Comparison of ENCODE assay signal across 24 cellular contexts in the genomic region with DNA sequence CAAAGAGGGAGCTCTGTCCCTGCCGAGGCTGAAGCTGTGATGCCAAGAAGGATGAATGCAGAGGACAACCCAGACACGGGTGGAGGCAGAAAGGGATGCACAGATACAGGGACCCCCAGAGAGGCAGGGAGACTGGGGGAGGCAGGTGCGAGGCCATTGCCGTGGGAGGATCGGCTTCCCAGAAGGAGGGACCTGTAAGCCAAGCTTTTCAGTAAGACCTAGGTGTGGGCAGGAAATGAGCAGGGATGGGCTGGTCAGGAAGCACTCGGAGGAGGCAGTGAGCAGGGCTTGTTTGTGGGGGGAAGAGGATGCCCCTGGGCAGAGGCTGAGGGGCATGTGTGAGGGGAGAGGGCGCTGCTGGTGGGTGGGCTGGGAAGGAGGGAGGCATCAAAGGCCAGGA.
DNase-seq lines count a peak whose midpoint lies in the region; ATAC-seq and TF ChIP-seq lines count a peak whose summit lies in the region.
"Had no signal": no experiment of that assay in that cellular context is flagged by ENCODE, and none has a peak within 500 bp of the region (broad histone marks: within the 10 kb centered on the region; RNA-seq: fewer than 3 reads in every experiment).

No MANE protein-coding gene starts in this region.

- H3K9ac ChIP-seq in GM23248: no peak overlapping the region
- H3K9ac ChIP-seq: BLaER1 treated with 17β-estradiol and CSF1 and Interleukin-3, amounts not matched to agents 10 nM and 100 nM had no signal

- no peak for TF ChIP-seq CTCF in chondrocyte (IDR thresholded peaks at IDR 0.05)
- TF ChIP-seq CTCF in nephron progenitor cell (IDR thresholded peaks at IDR 0.05): no peak
- TF ChIP-seq CTCF in spleen (IDR thresholded peaks at IDR 0.05 in 8 of 11, conservative IDR thresholded peaks at IDR 0.05 in 3 of 11): no peak

- intact Hi-C loops in spleen (cut with DNase I; ENCODE audit: low total_unique reads): no loop called here

- DNase-seq in stimulated activated naive CD8-positive, alpha-beta T cell treated with anti-CD3 and anti-CD28 coated beads, Interleukin-15, amount 100 ng/mL, for 72 hours: no peak
- DNase-seq in stimulated activated naive CD8-positive, alpha-beta T cell treated with anti-CD3 and anti-CD28 coated beads, Interleukin-15, Interleukin-2, amounts not matched to agents 100 U/mL and 50 U/mL, for 24 hours: no peak
- DNase-seq in chondrocyte (ENCODE audit: low spot score) (peak; percentile 54), nephron progenitor cell (no peak), spleen (peak; percentile 47), GM23248 (no peak), SW480 (ENCODE audit: low spot score) (no peak)
- DNase-seq in activated naive CD8-positive, alpha-beta T cell treated with anti-CD3 and anti-CD28 coated beads for 36 hours: no peak
- DNase-seq: AML-193; CD4-positive, alpha-beta memory T cell; COR-L47; DMS53; Kasumi-1; MV-4-11; NCI-H1105; NCI-H1436 treated with DMSO at 0.1 percent for 48 hours; NCI-H1930; NCI-H2107; NCI-H774; RPMI8226; SHP77 had no signal

- no peaks in the 10 kb centered on the region for H3K4me1 Mint-ChIP-seq in stimulated activated naive CD8-positive, alpha-beta T cell treated with anti-CD3 and anti-CD28 coated beads, Interleukin-15, amount 100 ng/mL, for 72 hours
- no peaks in the 10 kb centered on the region for H3K4me1 Mint-ChIP-seq in chondrocyte (ENCODE audit: low read depth)
- H3K4me1 Mint-ChIP-seq in nephron progenitor cell: peaks cover 33% of the 10 kb centered on the region
- H3K4me1 Mint-ChIP-seq in activated naive CD8-positive, alpha-beta T cell treated with anti-CD3 and anti-CD28 coated beads for 36 hours: no peaks in the 10 kb centered on the region
- H3K4me1 Mint-ChIP-seq: CD4-positive, alpha-beta memory T cell had no signal

- no peaks in the 10 kb centered on the region for H3K79me2 ChIP-seq in GM23248 (ENCODE audit: insufficient read depth)

- H3K36me3 Mint-ChIP-seq in chondrocyte (ENCODE audit: low read depth) (no peaks in the 10 kb centered on the region), nephron progenitor cell (ENCODE audit: low read depth) (no peaks in the 10 kb centered on the region)
- H3K36me3 Mint-ChIP-seq in activated naive CD8-positive, alpha-beta T cell treated with anti-CD3 and anti-CD28 coated beads for 36 hours: no peaks in the 10 kb centered on the region
- H3K36me3 Mint-ChIP-seq: CD4-positive, alpha-beta memory T cell had no signal

- H3K4me3 ChIP-seq in spleen (no peak overlapping the region), GM23248 (no peak overlapping the region)
- H3K4me3 ChIP-seq: A549; BLaER1 treated with 17β-estradiol and CSF1 and Interleukin-3, amounts not matched to agents 10 nM and 100 nM; K562 had no signal

- ATAC-seq in stimulated activated naive CD8-positive, alpha-beta T cell treated with anti-CD3 and anti-CD28 coated beads, Interleukin-15, amount 100 ng/mL, for 72 hours: no peak
- ATAC-seq in stimulated activated naive CD8-positive, alpha-beta T cell treated with anti-CD3 and anti-CD28 coated beads, Interleukin-15, Interleukin-2, amounts not matched to agents 100 U/mL and 50 U/mL, for 24 hours: no peak
- ATAC-seq: A549, K562 had no signal

- H3K27me3 ChIP-seq in spleen (replicated peaks in 1 of 7) (peaks cover 0 to 90% (median 45%) of the 10 kb centered on the region in 7 donors), GM23248 (replicated peaks; ENCODE audit: insufficient read depth) (peaks cover 76% of the 10 kb centered on the region)

- H3F3A ChIP-seq in GM23248 (ENCODE audit: insufficient read depth): no peaks in the 10 kb centered on the region

- no peaks in the 10 kb centered on the region for H4K20me1 ChIP-seq in GM23248 (ENCODE audit: insufficient read depth)
- H4K20me1 ChIP-seq: BLaER1 treated with 17β-estradiol and CSF1 and Interleukin-3, amounts not matched to agents 10 nM and 100 nM had no signal

- H3K4me1 ChIP-seq in spleen: peaks cover 0 to 4% (median under 1%) of the 10 kb centered on the region in 6 donors
- H3K4me1 ChIP-seq in GM23248 (ENCODE audit: insufficient read depth): no peaks in the 10 kb centered on the region
- H3K4me1 ChIP-seq: A549 had no signal

- H3K27me3 Mint-ChIP-seq in stimulated activated naive CD8-positive, alpha-beta T cell treated with anti-CD3 and anti-CD28 coated beads, Interleukin-15, amount 100 ng/mL, for 72 hours: peaks cover 78% of the 10 kb centered on the region
- peaks cover 78% of the 10 kb centered on the region for H3K27me3 Mint-ChIP-seq in chondrocyte (ENCODE audit: low read depth)
- peaks cover 86% of the 10 kb centered on the region for H3K27me3 Mint-ChIP-seq in nephron progenitor cell (ENCODE audit: low read depth, poor library complexity)
- peaks cover 73% of the 10 kb centered on the region for H3K27me3 Mint-ChIP-seq in activated naive CD8-positive, alpha-beta T cell treated with anti-CD3 and anti-CD28 coated beads for 36 hours

- H3K36me3 ChIP-seq in spleen (no peaks in the 10 kb centered on the region), GM23248 (ENCODE audit: low read depth) (no peaks in the 10 kb centered on the region)
- H3K36me3 ChIP-seq: BLaER1 treated with 17β-estradiol and CSF1 and Interleukin-3, amounts not matched to agents 10 nM and 100 nM had no signal

- in situ Hi-C loops in GM23248 (cut with MboI): no loop called here

- H3K27ac ChIP-seq in spleen (no peak overlapping the region), GM23248 (no peak overlapping the region)
- H3K27ac ChIP-seq: A549; BLaER1 treated with 17β-estradiol and CSF1 and Interleukin-3, amounts not matched to agents 10 nM and 100 nM had no signal

- peak overlapping the region; percentile 61 to 63 for H3K27ac Mint-ChIP-seq in stimulated activated naive CD8-positive, alpha-beta T cell treated with anti-CD3 and anti-CD28 coated beads, Interleukin-15, amount 100 ng/mL, for 72 hours
- H3K27ac Mint-ChIP-seq in chondrocyte (ENCODE audit: unreplicated experiment) (no peak overlapping the region), nephron progenitor cell (no peak overlapping the region)
- no peak overlapping the region for H3K27ac Mint-ChIP-seq in activated naive CD8-positive, alpha-beta T cell treated with anti-CD3 and anti-CD28 coated beads for 36 hours
- H3K27ac Mint-ChIP-seq: CD4-positive, alpha-beta memory T cell had no signal

- no peak overlapping the region for H3K4me3 Mint-ChIP-seq in stimulated activated naive CD8-positive, alpha-beta T cell treated with anti-CD3 and anti-CD28 coated beads, Interleukin-15, amount 100 ng/mL, for 72 hours
- H3K4me3 Mint-ChIP-seq in chondrocyte (ENCODE audit: unreplicated experiment): no peak overlapping the region
- peak overlapping the region; percentile 9 for H3K4me3 Mint-ChIP-seq in nephron progenitor cell
- no peak overlapping the region for H3K4me3 Mint-ChIP-seq in activated naive CD8-positive, alpha-beta T cell treated with anti-CD3 and anti-CD28 coated beads for 36 hours
- H3K4me3 Mint-ChIP-seq: CD4-positive, alpha-beta memory T cell had no signal

- WGBS in spleen, 5 donors: 28 to 46% (median 42%) methylated on average over 7 of the region's 7 CpGs
- WGBS in GM23248 (ENCODE audit: low coverage in 1 of 2, low lambda C conversion rate in 2 of 2, missing lambda C conversion rate in 2 of 2), 2 experiments: 60 to 63% methylated on average over 5 to 7 of the region's 7 CpGs

- H3K9me3 ChIP-seq in spleen (no peaks in the 10 kb centered on the region), GM23248 (ENCODE audit: low read depth) (no peaks in the 10 kb centered on the region)
- H3K9me3 ChIP-seq: A549; BLaER1 treated with 17β-estradiol and CSF1 and Interleukin-3, amounts not matched to agents 10 nM and 100 nM had no signal

- no peak overlapping the region for H3K4me2 ChIP-seq in GM23248 (ENCODE audit: unreplicated experiment)
- H3K4me2 ChIP-seq: A549; BLaER1 treated with 17β-estradiol and CSF1 and Interleukin-3, amounts not matched to agents 10 nM and 100 nM had no signal

- no peaks in the 10 kb centered on the region for H3K9me3 Mint-ChIP-seq in stimulated activated naive CD8-positive, alpha-beta T cell treated with anti-CD3 and anti-CD28 coated beads, Interleukin-15, amount 100 ng/mL, for 72 hours
- H3K9me3 Mint-ChIP-seq in chondrocyte (ENCODE audit: low read depth): no peaks in the 10 kb centered on the region
- no peaks in the 10 kb centered on the region for H3K9me3 Mint-ChIP-seq in nephron progenitor cell
- H3K9me3 Mint-ChIP-seq in activated naive CD8-positive, alpha-beta T cell treated with anti-CD3 and anti-CD28 coated beads for 36 hours: no peaks in the 10 kb centered on the region
- H3K9me3 Mint-ChIP-seq: CD4-positive, alpha-beta memory T cell had no signal

- no peaks in the 10 kb centered on the region for H3K9me2 ChIP-seq in GM23248 (ENCODE audit: insufficient read depth)

- TF ChIP-seq POLR2A in spleen (IDR thresholded peaks at IDR 0.05): no peak

- no peak overlapping the region for H2AFZ ChIP-seq in GM23248

Comparison
In these comparisons a context has a peak if more than half of its experiments do, and no peak if none do; other contexts are left out.
1. DNase-seq: peak in chondrocyte (single experiment) and spleen (single experiment); none in stimulated activated naive CD8-positive, alpha-beta T cell treated with anti-CD3 and anti-CD28 coated beads, Interleukin-15, amount 100 ng/mL, for 72 hours (0 of 2), stimulated activated naive CD8-positive, alpha-beta T cell treated with anti-CD3 and anti-CD28 coated beads, Interleukin-15, Interleukin-2, amounts not matched to agents 100 U/mL and 50 U/mL, for 24 hours (single experiment), nephron progenitor cell (single experiment), GM23248 (single experiment), SW480 (single experiment) and activated naive CD8-positive, alpha-beta T cell treated with anti-CD3 and anti-CD28 coated beads for 36 hours (single experiment).
2. H3K27ac Mint-ChIP-seq: peak in stimulated activated naive CD8-positive, alpha-beta T cell treated with anti-CD3 and anti-CD28 coated beads, Interleukin-15, amount 100 ng/mL, for 72 hours (2 of 2); none in chondrocyte (single experiment), nephron progenitor cell (single experiment) and activated naive CD8-positive, alpha-beta T cell treated with anti-CD3 and anti-CD28 coated beads for 36 hours (single experiment).